8 cellular contexts compared by ENCODE assay signal in the genomic region with DNA sequence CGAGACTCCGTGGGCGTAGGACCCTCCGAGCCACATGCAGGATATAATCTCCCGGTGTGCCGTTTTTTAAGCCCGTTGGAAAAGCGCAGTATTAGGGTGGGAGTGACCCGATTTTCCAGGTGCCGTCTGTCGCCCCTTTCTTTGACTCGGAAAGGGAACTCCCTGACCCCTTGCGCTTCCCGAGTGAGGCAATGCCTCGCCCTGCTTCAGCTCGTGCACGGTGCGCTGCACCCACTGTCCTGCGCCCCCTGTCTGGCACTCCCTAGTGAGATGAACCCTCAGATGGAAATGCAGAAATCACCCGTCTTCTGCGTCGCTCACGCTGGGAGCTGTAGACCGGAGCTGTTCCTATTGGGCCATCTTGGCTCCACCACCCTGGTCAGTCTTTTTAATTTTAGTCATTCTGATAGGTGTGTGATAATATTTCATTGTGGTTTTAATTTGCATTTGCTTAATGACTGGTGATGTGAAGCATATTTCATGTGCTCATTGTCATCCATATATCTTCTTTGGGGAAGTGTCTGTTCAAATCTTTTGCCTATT. TPM values are rescaled to one million over a fixed set of nuclear protein-coding genes. Genes with fewer than 3 reads are reported as not detected.
DNase-seq lines count a peak whose midpoint lies in the region; ATAC-seq, FAIRE-seq and TF ChIP-seq lines count a peak whose summit lies in the region.
"Not testable (repeated sequence)": the region's sequence is repeated elsewhere in the genome, so short reads cannot be mapped to it uniquely, and the experiment has no call there.

No MANE protein-coding gene starts in this region.

- not testable (repeated sequence) for H3K4me1 Mint-ChIP-seq in activated CD8-positive, alpha-beta memory T cell treated with anti-CD3 and anti-CD28 coated beads, Interleukin-2, amount 10 ng/mL, durations not matched to agents 7 days and 5 days; central memory CD8-positive, alpha-beta T cell

- not testable (repeated sequence) for H3K27me3 ChIP-seq in iPS DF 6.9 (ENCODE audit: control insufficient read depth, insufficient read depth, low read length); pancreas

- intact Hi-C loops in pancreas (cut with DNase I), result not testable (repeated sequence)

- DNase-seq in COLO668 (lab: John Stamatoyannopoulos, UW; ENCODE audit: unreplicated experiment), result peak; percentile 46
- peak; percentile 25 to 55 for DNase-seq in Kasumi-1 (lab: John Stamatoyannopoulos, UW)
- DNase-seq in SHP77 treated with DMSO at 0.1 percent for 48 hours (lab: John Stamatoyannopoulos, UW), result peak; percentile 40
- DNase-seq in activated CD8-positive, alpha-beta memory T cell treated with anti-CD3 and anti-CD28 coated beads, Interleukin-2, amount 10 ng/mL, durations not matched to agents 7 days and 5 days, result peak; percentile 75
- peak; percentile 42 to 55 for DNase-seq in central memory CD8-positive, alpha-beta T cell (ENCODE audit: low spot score in 2 of 2)
- DNase-seq in iPS DF 6.9 (ENCODE audit: low read depth, low spot score), result not testable (repeated sequence)
- peak in 2 of 6 donors; percentile 26 for DNase-seq in pancreas
- peak; percentile 71 for DNase-seq in stimulated activated CD8-positive, alpha-beta memory T cell treated with anti-CD3 and anti-CD28 coated beads, Interleukin-4, amount 100 ng/mL, for 48 hours

- not testable (repeated sequence) for H3K4me1 ChIP-seq in iPS DF 6.9 (ENCODE audit: control insufficient read depth, insufficient read depth, low read length); pancreas

- peak overlapping the region; percentile 52; the same call in 1 of the 2 replicates for H3K4me3 ChIP-seq in iPS DF 6.9 (ENCODE audit: low read length)
- peak overlapping the region; percentile 29 to 51 (median 45) for H3K4me3 ChIP-seq in pancreas

- H3K27ac ChIP-seq in iPS DF 6.9 (ENCODE audit: low read length); pancreas: not testable (repeated sequence)

- not testable (repeated sequence) for H3K9me3 Mint-ChIP-seq in activated CD8-positive, alpha-beta memory T cell treated with anti-CD3 and anti-CD28 coated beads, Interleukin-2, amount 10 ng/mL, durations not matched to agents 7 days and 5 days (ENCODE audit: low read depth); central memory CD8-positive, alpha-beta T cell

- TF ChIP-seq CTCF in pancreas (IDR thresholded peaks at IDR 0.05), result not testable (repeated sequence)

- peaks cover 17% of the 10 kb centered on the region for H3K27me3 Mint-ChIP-seq in activated CD8-positive, alpha-beta memory T cell treated with anti-CD3 and anti-CD28 coated beads, Interleukin-2, amount 10 ng/mL, durations not matched to agents 7 days and 5 days
- H3K27me3 Mint-ChIP-seq in central memory CD8-positive, alpha-beta T cell, result not testable (repeated sequence)

- CTCF ChIA-PET in activated CD8-positive, alpha-beta memory T cell treated with anti-CD3 and anti-CD28 coated beads, Interleukin-2, amount 10 ng/mL, durations not matched to agents 7 days and 5 days (lab: Charles Lee), result interaction anchor here (0.6 to 1.8 kb wide), 3 partner anchors 24 to 173 kb away, joined by 3 to 4 read pairs (median 3); no protein-coding TSS in a partner anchor

- peak; percentile 47 for ATAC-seq in activated CD8-positive, alpha-beta memory T cell treated with anti-CD3 and anti-CD28 coated beads, Interleukin-2, amount 10 ng/mL, durations not matched to agents 7 days and 5 days
- ATAC-seq in central memory CD8-positive, alpha-beta T cell (replicated peaks; ENCODE audit: extremely low read depth, poor library complexity, severe bottlenecking), result peak; percentile 43
- peak in 2 of 4 donors; percentile 48 to 56 for ATAC-seq in pancreas

- H3K36me3 ChIP-seq in iPS DF 6.9 (ENCODE audit: control insufficient read depth, insufficient read depth, low read length); pancreas: not testable (repeated sequence)

- H3K9me3 ChIP-seq in iPS DF 6.9 (ENCODE audit: control insufficient read depth, insufficient read depth, low read length); pancreas: not testable (repeated sequence)

- no CpG with 5 or more reads among the region's 24 CpGs for WGBS in iPS DF 6.9 (ENCODE audit: insufficient coverage, insufficient read length)
- 13 to 16% methylated on average over 24 of the region's 24 CpGs for WGBS in pancreas, 2 donors

- H3K4me3 Mint-ChIP-seq in activated CD8-positive, alpha-beta memory T cell treated with anti-CD3 and anti-CD28 coated beads, Interleukin-2, amount 10 ng/mL, durations not matched to agents 7 days and 5 days, result peak overlapping the region; percentile 84
- peak overlapping the region; percentile 91 for H3K4me3 Mint-ChIP-seq in central memory CD8-positive, alpha-beta T cell

- FAIRE-seq in pancreas (lab: Jason Lieb, UNC), result not testable (repeated sequence)

- H3K27ac Mint-ChIP-seq in activated CD8-positive, alpha-beta memory T cell treated with anti-CD3 and anti-CD28 coated beads, Interleukin-2, amount 10 ng/mL, durations not matched to agents 7 days and 5 days, result peak overlapping the region; percentile 78
- H3K27ac Mint-ChIP-seq in central memory CD8-positive, alpha-beta T cell (ENCODE audit: low read depth), result peak overlapping the region; percentile 85

- not testable (repeated sequence) for H3K36me3 Mint-ChIP-seq in activated CD8-positive, alpha-beta memory T cell treated with anti-CD3 and anti-CD28 coated beads, Interleukin-2, amount 10 ng/mL, durations not matched to agents 7 days and 5 days; central memory CD8-positive, alpha-beta T cell (ENCODE audit: insufficient read depth)

RNA-seq across cellular contexts. Expression of gene ACR, which starts 19.0 kb away (rescaled TPM):
- not detected for total RNA-seq in activated CD8-positive, alpha-beta memory T cell treated with anti-CD3 and anti-CD28 coated beads, Interleukin-2, amount 10 ng/mL, durations not matched to agents 7 days and 5 days
- under 1 TPM in 1 of 6 donors, not detected in 5; 0.40 TPM for total RNA-seq in pancreas
- under 1 TPM; 0.34 to 0.92 TPM for polyA plus RNA-seq in pancreas

RNA-seq across cellular contexts. Expression of gene RABL2B, which starts 26.4 kb away (rescaled TPM):
- 10 to 100 TPM; 21.9 to 26.6 TPM for total RNA-seq in activated CD8-positive, alpha-beta memory T cell treated with anti-CD3 and anti-CD28 coated beads, Interleukin-2, amount 10 ng/mL, durations not matched to agents 7 days and 5 days
- total RNA-seq in pancreas, result 10 to 100 TPM in 5 of 6 donors, 1 to 10 TPM in 1; 7.9 to 24.8 (median 13.3) TPM
- 10 to 100 TPM; 20.2 to 22.1 TPM for polyA plus RNA-seq in pancreas
